In genomic region chr9:133526721-133527321, GRCh38 we compare ENCODE assay signal across 1 cellular context.
TF ChIP-seq lines count a peak whose summit lies in the region.

No MANE protein-coding gene starts in this region.

TF ChIP-seq in H1, 55 proteins besides CTCF, POLR2A, EP300 and RAD21:
- TF ChIP-seq CTBP2 (IDR thresholded peaks at IDR 0.05; ENCODE audit: borderline replicate concordance, insufficient read depth, insufficient read length, low read length) = peak; percentile 38
- TF ChIP-seq E2F6 (IDR thresholded peaks at IDR 0.05) = peak; percentile 22; the same call in 1 of the 2 replicates
- no peak for TF ChIP-seq ZNF274 (IDR thresholded peaks at IDR 0.05; ENCODE audit: borderline replicate concordance, extremely low read depth, low read length)
- TF ChIP-seq, protein P1, sequence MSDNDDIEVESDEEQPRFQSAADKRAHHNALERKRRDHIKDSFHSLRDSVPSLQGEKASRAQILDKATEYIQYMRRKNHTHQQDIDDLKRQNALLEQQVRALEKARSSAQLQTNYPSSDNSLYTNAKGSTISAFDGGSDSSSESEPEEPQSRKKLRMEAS (IDR thresholded peaks at IDR 0.05) = peak; percentile 35; the same call in 1 of the 2 replicates
- TF ChIP-seq SIN3A (conservative IDR thresholded peaks at IDR 0.05 in 1 of 2, IDR thresholded peaks at IDR 0.05 in 1 of 2; ENCODE audit: low read depth in 1 of 2, low read length in 2 of 2) = 0 out of 4 replicates have a peak, but pooled peaks of 1 of the 2 experiments have one; percentile 20
